ENCODE assay signal across 1 cellular context in genomic region chr22:36506637-36507517, GRCh38.
TF ChIP-seq lines count a peak whose summit lies in the region.

FOXRED2 (minus strand) TSS chr22:36507040; CDS start chr22:36506422, 618 bp downstream.

TF ChIP-seq in HCT116, 20 proteins besides CTCF, POLR2A, EP300 and RAD21 (continued from another document):
- no peak for TF ChIP-seq ZNF274 (IDR thresholded peaks at IDR 0.05; ENCODE audit: low read depth, low read length)
- TF ChIP-seq POLR2AphosphoS5 (IDR thresholded peaks at IDR 0.05; ENCODE audit: low read depth, low read length): peak; percentile 79
- TF ChIP-seq YY1 (IDR thresholded peaks at IDR 0.05; ENCODE audit: extremely low read depth, insufficient replicate concordance, low read depth, low read length): no peak
